20 cellular contexts compared by ENCODE assay signal in the genomic region with DNA sequence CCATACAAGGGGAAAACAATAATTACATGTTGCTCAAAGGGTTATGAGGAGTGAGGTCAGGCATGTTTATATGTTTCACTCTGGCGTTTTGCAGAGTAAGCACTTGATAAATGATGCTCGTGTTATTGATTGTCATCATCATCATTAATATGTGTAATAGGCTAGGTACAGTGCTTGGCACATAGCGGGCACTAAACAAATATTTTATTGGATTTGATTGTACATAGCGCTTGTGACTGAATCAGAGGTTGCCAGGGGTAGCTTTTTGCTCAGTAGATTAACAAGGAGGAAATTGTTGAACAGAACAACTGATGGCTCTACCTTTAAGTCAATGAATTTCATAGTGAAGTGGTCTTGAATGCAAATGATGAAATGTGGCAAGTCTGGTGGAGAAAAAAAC.
A peak's percentile ranks its signal among the peaks of the same experiment; 100 is the strongest.
DNase-seq lines count a peak whose midpoint lies in the region; ATAC-seq, FAIRE-seq and TF ChIP-seq lines count a peak whose summit lies in the region.
"Had no signal": no experiment of that assay in that cellular context is flagged by ENCODE, and none has a peak within 500 bp of the region (broad histone marks: within the 10 kb centered on the region; RNA-seq: fewer than 3 reads in every experiment).

No MANE protein-coding gene starts in this region.

- no peak for TF ChIP-seq POLR2A in H54 (IDR thresholded peaks at IDR 0.05; ENCODE audit: low read depth, low read length)
- TF ChIP-seq POLR2A in body of pancreas (IDR thresholded peaks at IDR 0.05) = no peak

- intact Hi-C loops in body of pancreas (cut with DNase I) = no loop called here

- H3K27me3 ChIP-seq in body of pancreas (no peaks in the 10 kb centered on the region), endodermal cell (ENCODE audit: control insufficient read depth, insufficient read depth, low read length, poor library complexity, severe bottlenecking) (no peaks in the 10 kb centered on the region)
- H3K27me3 ChIP-seq: BE2C had no signal

- no peaks in the 10 kb centered on the region for H3K36me3 ChIP-seq in body of pancreas (replicated peaks in 1 of 2; ENCODE audit: insufficient read depth in 1 of 2, low read depth in 2 of 2)
- no peaks in the 10 kb centered on the region for H3K36me3 ChIP-seq in endodermal cell (ENCODE audit: control insufficient read depth, insufficient read depth, low read length)
- H3K36me3 ChIP-seq: BE2C had no signal

- FAIRE-seq in H54 (lab: Jason Lieb, UNC) = peak; percentile 48
- FAIRE-seq: G401.6, GM12891 had no signal

- peaks cover 26% of the 10 kb centered on the region for H3K4me1 Mint-ChIP-seq in endodermal cell
- H3K4me1 Mint-ChIP-seq: CD4-positive, CD25-positive, alpha-beta regulatory T cell; CD8-positive, alpha-beta memory T cell had no signal

- ATAC-seq in body of pancreas = peak; percentile 53
- ATAC-seq: GM23338 had no signal

- no peak overlapping the region for H3K4me3 Mint-ChIP-seq in endodermal cell
- H3K4me3 Mint-ChIP-seq: CD4-positive, CD25-positive, alpha-beta regulatory T cell; CD8-positive, alpha-beta memory T cell; GM23338; H9; IgD-negative memory B cell had no signal

- H3K9me3 Mint-ChIP-seq in endodermal cell = no peaks in the 10 kb centered on the region
- H3K9me3 Mint-ChIP-seq: CD4-positive, CD25-positive, alpha-beta regulatory T cell; CD8-positive, alpha-beta memory T cell; GM23338; H9 had no signal

- TF ChIP-seq CTCF in body of pancreas (IDR thresholded peaks at IDR 0.05) = no peak
- TF ChIP-seq CTCF in endodermal cell (conservative IDR thresholded peaks at IDR 0.05) = no peak

- no peaks in the 10 kb centered on the region for H3K27me3 Mint-ChIP-seq in endodermal cell (ENCODE audit: insufficient read depth)

- peaks cover 4% of the 10 kb centered on the region for H3K36me3 Mint-ChIP-seq in endodermal cell (ENCODE audit: low read depth)
- H3K36me3 Mint-ChIP-seq: CD4-positive, CD25-positive, alpha-beta regulatory T cell; CD8-positive, alpha-beta memory T cell had no signal

- no peaks in the 10 kb centered on the region for H3K9me3 ChIP-seq in body of pancreas
- no peaks in the 10 kb centered on the region for H3K9me3 ChIP-seq in endodermal cell (ENCODE audit: control insufficient read depth, low read length)
- H3K9me3 ChIP-seq: BE2C had no signal

- no peak overlapping the region for H3K9ac ChIP-seq in endodermal cell (ENCODE audit: extremely low read depth, low read length, poor library complexity, severe bottlenecking)

- no peak overlapping the region for H3K27ac Mint-ChIP-seq in endodermal cell
- H3K27ac Mint-ChIP-seq: CD4-positive, CD25-positive, alpha-beta regulatory T cell; CD8-positive, alpha-beta memory T cell; IgD-negative memory B cell had no signal

- DNase-seq in H54 (ENCODE audit: insufficient read length, low spot score) = no peak
- DNase-seq in body of pancreas = no peak
- no peak for DNase-seq in endodermal cell
- DNase-seq in HCEC 1CT = no peak
- no peak for DNase-seq in stimulated activated CD4-positive, alpha-beta T cell treated with anti-CD3 and anti-CD28 coated beads, Interleukin-12 subunit alpha, Interleukin-12 subunit beta, amount 100 ng/mL, for 4 hours
- DNase-seq in NCI-H1436 treated with DMSO at 0.1 percent for 48 hours (lab: John Stamatoyannopoulos, UW) = no peak
- DNase-seq: ACHN; BE2C; CD4-positive, CD25-positive, alpha-beta regulatory T cell; CD8-positive, alpha-beta memory T cell; COR-L47; DMS 273 treated with DMSO at 0.1 percent for 48 hours; DMS53; DND-41; H9; KBM-7 had no signal

- WGBS in body of pancreas, 2 donors = 18 to 23% methylated on average over 4 of the region's 4 CpGs
- WGBS in endodermal cell (ENCODE audit: insufficient coverage in 1 of 2, insufficient read length in 1 of 2), 2 experiments = 93 to 100% methylated on average over 3 to 4 of the region's 4 CpGs

- H3K27ac ChIP-seq in body of pancreas (no peak overlapping the region), endodermal cell (ENCODE audit: low read depth, low read length) (peak overlapping the region; percentile 0)

- H3K4me3 ChIP-seq in body of pancreas (no peak overlapping the region), endodermal cell (ENCODE audit: low read length) (no peak overlapping the region)
- H3K4me3 ChIP-seq: GM23338 had no signal

- H3K4me1 ChIP-seq in body of pancreas (peaks cover 21% of the 10 kb centered on the region), endodermal cell (ENCODE audit: control insufficient read depth, insufficient read depth, low read length) (peaks cover 2% of the 10 kb centered on the region)
- H3K4me1 ChIP-seq: BE2C had no signal
